ENCODE assay signal across 24 cellular contexts in the genomic region with DNA sequence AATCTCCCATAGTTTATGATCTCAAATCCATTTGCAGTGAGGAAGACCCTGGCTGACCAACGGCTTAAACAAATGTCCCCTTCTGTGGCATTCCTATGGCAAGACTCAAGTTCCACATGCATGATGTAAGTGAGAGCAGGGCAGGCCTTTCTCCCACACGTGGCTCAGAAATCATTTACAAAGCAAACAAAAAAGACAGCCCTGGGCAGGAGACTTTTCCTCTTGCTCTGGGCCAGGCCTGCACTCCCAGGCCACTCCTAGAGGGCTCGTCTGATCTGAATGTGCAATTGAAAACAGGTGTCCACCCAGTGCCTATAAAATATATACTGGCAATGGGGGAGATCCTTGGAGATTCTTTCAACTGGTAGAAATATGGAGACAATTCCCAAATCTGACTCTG.
DNase-seq lines count a peak whose midpoint lies in the region; ATAC-seq, FAIRE-seq and TF ChIP-seq lines count a peak whose summit lies in the region.
"Had no signal": no experiment of that assay in that cellular context is flagged by ENCODE, and none has a peak within 500 bp of the region (broad histone marks: within the 10 kb centered on the region; RNA-seq: fewer than 3 reads in every experiment).

No MANE protein-coding gene starts in this region.

- TF ChIP-seq EP300 in suprapubic skin (IDR thresholded peaks at IDR 0.05), result no peak

- H3K18ac ChIP-seq in neuronal stem cell (ENCODE audit: low read length), result no peak overlapping the region

- H3K4me3 ChIP-seq in suprapubic skin, result no peak overlapping the region
- H3K4me3 ChIP-seq in neuronal stem cell (ENCODE audit: low read length in 2 of 2), result no peak overlapping the region
- H3K4me3 ChIP-seq: adrenal gland, BLaER1, PC-9 had no signal

- H3K36me3 ChIP-seq in suprapubic skin (no peaks in the 10 kb centered on the region), neuronal stem cell (replicated peaks in 1 of 2; ENCODE audit: control insufficient read depth in 2 of 2, insufficient read depth in 2 of 2, low read length in 2 of 2) (no peaks in the 10 kb centered on the region)
- H3K36me3 ChIP-seq: adrenal gland, BLaER1 had no signal

- H2BK15ac ChIP-seq in neuronal stem cell (ENCODE audit: low read length), result no peak overlapping the region

- H3K79me1 ChIP-seq in neuronal stem cell (ENCODE audit: low read depth, low read length), result no peaks in the 10 kb centered on the region

- H3K27ac ChIP-seq in suprapubic skin, result peak overlapping the region; percentile 38
- H3K27ac ChIP-seq in neuronal stem cell (replicated peaks; ENCODE audit: low read length), result no peak overlapping the region
- H3K27ac ChIP-seq: adrenal gland, BLaER1, PC-9 had no signal

- ATAC-seq in left colon (peak; percentile 92), HG02588 (IDR thresholded peaks at IDR 0.05; ENCODE audit: unreplicated experiment) (no peak)

- H3K9me3 ChIP-seq in suprapubic skin (peaks cover 3% of the 10 kb centered on the region), neuronal stem cell (replicated peaks in 1 of 2; ENCODE audit: control insufficient read depth in 2 of 2, insufficient read depth in 1 of 2, low read depth in 1 of 2, low read length in 2 of 2) (no peaks in the 10 kb centered on the region)
- H3K9me3 ChIP-seq: adrenal gland, BLaER1, SK-N-SH had no signal

- H2BK12ac ChIP-seq in neuronal stem cell (ENCODE audit: low read length), result no peak overlapping the region

- intact Hi-C loops in left colon (cut with DNase I, micrococcal nuclease), result no loop called here

- DNase-seq in GM04504 (ENCODE audit: low read depth), result peak; percentile 7
- DNase-seq in RCC 7860 (ENCODE audit: low spot score), result peak; percentile 58
- peak; percentile 41 to 53 for DNase-seq in left colon
- DNase-seq in suprapubic skin (ENCODE audit: low spot score in 2 of 2), result no peak
- DNase-seq in neuronal stem cell (ENCODE audit: low spot score), result no peak
- DNase-seq in COR-L47 (lab: John Stamatoyannopoulos, UW), result no peak
- DNase-seq: activated CD4-positive, CD25-positive, alpha-beta regulatory T cell treated with anti-CD3 and anti-CD28 coated beads, Interleukin-2, amount 50 U/mL, for 72 hours; activated effector memory CD4-positive, alpha-beta T cell treated with Interleukin-2 at 50 U/mL for 16 hours; adrenal gland; central memory CD4-positive, alpha-beta T cell; DMS79 treated with DMSO at 0.1 percent for 48 hours; effector CD4-positive, alpha-beta T cell; hypothalamus; IMR-90; kidney; NCI-H2029 treated with DMSO at 0.1 percent for 48 hours; NCI-H524 treated with DMSO at 0.1 percent for 48 hours; occipital lobe; PC-9; SK-N-SH; stimulated activated CD4-positive, alpha-beta T cell treated with anti-CD3 and anti-CD28 coated beads, Interleukin-4, amount 100 ng/mL, for 24 hours; T1000 had no signal

- H3K23ac ChIP-seq in neuronal stem cell (ENCODE audit: low read depth, low read length, poor library complexity), result no peak overlapping the region

- H3K4ac ChIP-seq in neuronal stem cell (ENCODE audit: low read length), result no peak overlapping the region

- no peak overlapping the region for H3K4me2 ChIP-seq in neuronal stem cell (ENCODE audit: insufficient read depth, low read length, poor library complexity, severe bottlenecking)
- H3K4me2 ChIP-seq: BLaER1, PC-9, SK-N-SH had no signal

- H3K14ac ChIP-seq in neuronal stem cell (ENCODE audit: low read length), result no peak overlapping the region

- H3K4me1 ChIP-seq in suprapubic skin (no peaks in the 10 kb centered on the region), neuronal stem cell (ENCODE audit: control insufficient read depth in 2 of 2, insufficient read depth in 1 of 2, low read depth in 1 of 2, low read length in 2 of 2) (no peaks in the 10 kb centered on the region)
- H3K4me1 ChIP-seq: adrenal gland, BLaER1 had no signal

- H2AK5ac ChIP-seq in neuronal stem cell (ENCODE audit: low read depth, low read length), result no peak overlapping the region

- no peak for TF ChIP-seq POLR2A in suprapubic skin (IDR thresholded peaks at IDR 0.05)

- no peak overlapping the region for H2AFZ ChIP-seq in neuronal stem cell (ENCODE audit: low read length)
- H2AFZ ChIP-seq: PC-9 had no signal

- no peak overlapping the region for H4K91ac ChIP-seq in neuronal stem cell (ENCODE audit: low read depth, low read length, poor library complexity)

- no peak overlapping the region for H2BK5ac ChIP-seq in neuronal stem cell (ENCODE audit: low read length)

- no peak for TF ChIP-seq CTCF in suprapubic skin (IDR thresholded peaks at IDR 0.05)

- no peak overlapping the region for H3K9ac ChIP-seq in neuronal stem cell (ENCODE audit: low read depth, low read length, poor library complexity)
- H3K9ac ChIP-seq: BLaER1, SK-N-SH had no signal

- no peak overlapping the region for H2BK120ac ChIP-seq in neuronal stem cell (ENCODE audit: low read depth, low read length)

- H3K27me3 ChIP-seq in suprapubic skin, result no peaks in the 10 kb centered on the region
- H3K27me3 ChIP-seq in neuronal stem cell (ENCODE audit: control insufficient read depth in 3 of 3, insufficient read depth in 3 of 3, low read depth in 1 of 3, low read length in 3 of 3), result no peaks in the 10 kb centered on the region
- H3K27me3 ChIP-seq: adrenal gland, BLaER1 had no signal

- WGBS in suprapubic skin, result 24% methylated on average over 3 of the region's 3 CpGs
- no CpG with 5 or more reads among the region's 3 CpGs for WGBS in neuronal stem cell (ENCODE audit: extremely low coverage in 2 of 2, insufficient read length in 2 of 2, insufficient replicate concordance in 1 of 2), 2 donors

- H4K8ac ChIP-seq in neuronal stem cell (ENCODE audit: low read depth, low read length), result no peak overlapping the region

- no peak for FAIRE-seq in RCC 7860 (lab: Jason Lieb, UNC)
- FAIRE-seq: kidney had no signal

Comparison
In these comparisons a context has a peak if more than half of its experiments do, and no peak if none do; other contexts are left out.
1. DNase-seq: peak in GM04504 (single experiment), RCC 7860 (single experiment) and left colon (2 of 2); none in suprapubic skin (0 of 2), neuronal stem cell (single experiment) and COR-L47 (single experiment).